In the genomic region with DNA sequence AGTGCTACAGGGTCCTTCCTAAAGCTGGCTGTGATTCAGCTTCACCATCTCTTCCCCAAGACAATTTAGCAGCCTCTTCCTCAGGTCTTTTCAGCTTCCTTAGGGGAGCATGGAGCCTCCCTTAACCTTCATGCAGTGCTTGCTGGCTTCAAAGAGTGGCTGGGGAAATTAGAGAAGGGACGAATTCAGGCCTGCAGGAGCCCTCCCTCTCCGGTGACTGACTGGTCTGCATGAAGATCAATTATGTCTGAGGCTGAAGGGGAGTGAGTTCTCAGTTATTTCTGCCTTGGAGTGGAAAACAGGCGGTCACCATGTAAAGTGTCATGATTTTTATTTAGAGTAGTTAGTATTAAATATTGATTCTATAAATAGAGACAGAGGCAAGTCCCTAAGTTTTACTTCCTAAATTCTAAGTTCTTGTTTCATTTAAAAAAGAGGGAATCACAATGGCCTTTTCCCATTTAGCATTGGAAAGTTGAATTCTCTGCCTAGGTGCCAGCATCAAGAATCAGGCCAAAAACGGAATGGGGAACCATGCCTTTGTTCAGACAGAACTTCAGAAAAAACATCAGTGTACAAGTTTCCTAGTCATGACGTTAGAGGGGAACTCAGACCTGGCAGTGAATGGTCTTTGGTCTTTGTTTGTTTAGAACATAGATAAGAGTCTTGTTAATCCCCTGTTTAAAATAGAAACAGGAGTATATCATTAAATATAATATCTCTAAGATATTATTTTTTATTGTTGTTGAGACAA, we compare ENCODE assay signal across 2 cellular contexts.
A peak's percentile ranks its signal among the peaks of the same experiment; 100 is the strongest.
TF ChIP-seq lines count a peak whose summit lies in the region.

No MANE protein-coding gene starts in this region.

TF ChIP-seq in GM12891, 5 proteins besides CTCF, POLR2A, EP300 and RAD21:
- no peak for TF ChIP-seq TAF1 (IDR thresholded peaks at IDR 0.05; ENCODE audit: low read depth, low read length)
- peak; percentile 60 for TF ChIP-seq SPI1 (IDR thresholded peaks at IDR 0.05; ENCODE audit: low read depth, low read length)

TF ChIP-seq in GM12878, 131 proteins besides CTCF, POLR2A, EP300 and RAD21:
- TF ChIP-seq JUNB (IDR thresholded peaks at IDR 0.05) (no peak), RUNX3 (IDR thresholded peaks at IDR 0.05; ENCODE audit: low read length) (0 out of 2 replicates have a peak, but pooled peaks have one; percentile 2), FOS (IDR thresholded peaks at IDR 0.05; ENCODE audit: borderline replicate concordance, extremely low read depth, insufficient read length) (no peak), NBN (IDR thresholded peaks at IDR 0.05) (no peak), NRF1 (conservative IDR thresholded peaks at IDR 0.05; ENCODE audit: low read depth, low read length) (no peak), SMAD5 (IDR thresholded peaks at IDR 0.05; ENCODE audit: low read depth) (no peak), EED (IDR thresholded peaks at IDR 0.05; ENCODE audit: low read depth) (peak; percentile 27; the same call in 1 of the 2 replicates), POLR2AphosphoS5 (IDR thresholded peaks at IDR 0.05; ENCODE audit: low read length) (peak; percentile 51; the same call in 1 of the 2 replicates), CREB1 (IDR thresholded peaks at IDR 0.05; ENCODE audit: low read depth) (peak; percentile 59), TARDBP (IDR thresholded peaks at IDR 0.05; ENCODE audit: borderline replicate concordance) (no peak), EGR1 (IDR thresholded peaks at IDR 0.05; ENCODE audit: borderline replicate concordance in 1 of 2, low read depth in 2 of 2, low read length in 2 of 2) (no peak), SUPT20H (IDR thresholded peaks at IDR 0.05; ENCODE audit: borderline replicate concordance, control insufficient read depth, low read depth, low read length) (no peak), IKZF1 (conservative IDR thresholded peaks at IDR 0.05) (0 out of 2 replicates have a peak, but pooled peaks have one; percentile 32), MTA2 (IDR thresholded peaks at IDR 0.05; ENCODE audit: low read depth) (peak; percentile 20; the same call in 1 of the 2 replicates), BRCA1 (IDR thresholded peaks at IDR 0.05; ENCODE audit: low read depth, low read length) (no peak), PML (IDR thresholded peaks at IDR 0.05; ENCODE audit: low read length) (peak; percentile 44; the same call in 1 of the 2 replicates), ZBED1 (IDR thresholded peaks at IDR 0.05; ENCODE audit: borderline replicate concordance) (peak; percentile 45; the same call in 1 of the 2 replicates), FOXM1 (IDR thresholded peaks at IDR 0.05; ENCODE audit: low read depth, low read length) (peak; percentile 54; the same call in 1 of the 2 replicates), SREBF2 (IDR thresholded peaks at IDR 0.05; ENCODE audit: low read length) (no peak), SIX5 (IDR thresholded peaks at IDR 0.05; ENCODE audit: low read depth, low read length, severe bottlenecking) (no peak), MEF2B (IDR thresholded peaks at IDR 0.05; ENCODE audit: partially characterized antibody, poor library complexity, severe bottlenecking) (no peak), CBX5 (IDR thresholded peaks at IDR 0.05; ENCODE audit: low read depth) (no peak), HCFC1 (IDR thresholded peaks at IDR 0.05; ENCODE audit: low read length) (no peak), SREBF1 (IDR thresholded peaks at IDR 0.05; ENCODE audit: low read length) (no peak), KLF5 (IDR thresholded peaks at IDR 0.05; ENCODE audit: partially characterized antibody) (no peak), SPI1 (IDR thresholded peaks at IDR 0.05; ENCODE audit: borderline replicate concordance, insufficient read depth, low read depth, low read length) (peak; percentile 58; the same call in 1 of the 2 replicates), ZNF24 (IDR thresholded peaks at IDR 0.05) (peak; percentile 6; the same call in 1 of the 2 replicates), MEF2A (IDR thresholded peaks at IDR 0.05; ENCODE audit: insufficient read depth, low read depth, low read length) (0 out of 2 replicates have a peak, but pooled peaks have one; percentile 25), CREM (IDR thresholded peaks at IDR 0.05; ENCODE audit: low read depth) (peak; percentile 53; the same call in 1 of the 2 replicates), ATF7 (IDR thresholded peaks at IDR 0.05; ENCODE audit: low read depth) (peak; percentile 55; the same call in 1 of the 2 replicates), IKZF2 (IDR thresholded peaks at IDR 0.05) (peak; percentile 24 to 30; a peak in 2 of 4 replicates), TCF3 (IDR thresholded peaks at IDR 0.05; ENCODE audit: borderline replicate concordance, insufficient read depth, low read depth, low read length) (no peak)
- TF ChIP-seq, protein P1, sequence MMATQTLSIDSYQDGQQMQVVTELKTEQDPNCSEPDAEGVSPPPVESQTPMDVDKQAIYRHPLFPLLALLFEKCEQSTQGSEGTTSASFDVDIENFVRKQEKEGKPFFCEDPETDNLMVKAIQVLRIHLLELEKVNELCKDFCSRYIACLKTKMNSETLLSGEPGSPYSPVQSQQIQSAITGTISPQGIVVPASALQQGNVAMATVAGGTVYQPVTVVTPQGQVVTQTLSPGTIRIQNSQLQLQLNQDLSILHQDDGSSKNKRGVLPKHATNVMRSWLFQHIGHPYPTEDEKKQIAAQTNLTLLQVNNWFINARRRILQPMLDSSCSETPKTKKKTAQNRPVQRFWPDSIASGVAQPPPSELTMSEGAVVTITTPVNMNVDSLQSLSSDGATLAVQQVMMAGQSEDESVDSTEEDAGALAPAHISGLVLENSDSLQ (IDR thresholded peaks at IDR 0.05) = peak; percentile 52; the same call in 1 of the 2 replicates
- TF ChIP-seq, protein P2, sequence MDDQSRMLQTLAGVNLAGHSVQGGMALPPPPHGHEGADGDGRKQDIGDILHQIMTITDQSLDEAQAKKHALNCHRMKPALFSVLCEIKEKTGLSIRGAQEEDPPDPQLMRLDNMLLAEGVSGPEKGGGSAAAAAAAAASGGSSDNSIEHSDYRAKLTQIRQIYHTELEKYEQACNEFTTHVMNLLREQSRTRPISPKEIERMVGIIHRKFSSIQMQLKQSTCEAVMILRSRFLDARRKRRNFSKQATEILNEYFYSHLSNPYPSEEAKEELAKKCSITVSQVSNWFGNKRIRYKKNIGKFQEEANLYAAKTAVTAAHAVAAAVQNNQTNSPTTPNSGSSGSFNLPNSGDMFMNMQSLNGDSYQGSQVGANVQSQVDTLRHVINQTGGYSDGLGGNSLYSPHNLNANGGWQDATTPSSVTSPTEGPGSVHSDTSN (IDR thresholded peaks at IDR 0.05; ENCODE audit: insufficient replicate concordance, low read depth, low read length) = peak; percentile 51
- TF ChIP-seq, protein P3, sequence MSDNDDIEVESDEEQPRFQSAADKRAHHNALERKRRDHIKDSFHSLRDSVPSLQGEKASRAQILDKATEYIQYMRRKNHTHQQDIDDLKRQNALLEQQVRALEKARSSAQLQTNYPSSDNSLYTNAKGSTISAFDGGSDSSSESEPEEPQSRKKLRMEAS (IDR thresholded peaks at IDR 0.05; ENCODE audit: low read depth, low read length) = no peak
- TF ChIP-seq, protein P4, sequence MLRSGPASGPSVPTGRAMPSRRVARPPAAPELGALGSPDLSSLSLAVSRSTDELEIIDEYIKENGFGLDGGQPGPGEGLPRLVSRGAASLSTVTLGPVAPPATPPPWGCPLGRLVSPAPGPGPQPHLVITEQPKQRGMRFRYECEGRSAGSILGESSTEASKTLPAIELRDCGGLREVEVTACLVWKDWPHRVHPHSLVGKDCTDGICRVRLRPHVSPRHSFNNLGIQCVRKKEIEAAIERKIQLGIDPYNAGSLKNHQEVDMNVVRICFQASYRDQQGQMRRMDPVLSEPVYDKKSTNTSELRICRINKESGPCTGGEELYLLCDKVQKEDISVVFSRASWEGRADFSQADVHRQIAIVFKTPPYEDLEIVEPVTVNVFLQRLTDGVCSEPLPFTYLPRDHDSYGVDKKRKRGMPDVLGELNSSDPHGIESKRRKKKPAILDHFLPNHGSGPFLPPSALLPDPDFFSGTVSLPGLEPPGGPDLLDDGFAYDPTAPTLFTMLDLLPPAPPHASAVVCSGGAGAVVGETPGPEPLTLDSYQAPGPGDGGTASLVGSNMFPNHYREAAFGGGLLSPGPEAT (IDR thresholded peaks at IDR 0.05; ENCODE audit: low read depth) = peak; percentile 60; the same call in 1 of the 2 replicates
- TF ChIP-seq, protein P5, sequence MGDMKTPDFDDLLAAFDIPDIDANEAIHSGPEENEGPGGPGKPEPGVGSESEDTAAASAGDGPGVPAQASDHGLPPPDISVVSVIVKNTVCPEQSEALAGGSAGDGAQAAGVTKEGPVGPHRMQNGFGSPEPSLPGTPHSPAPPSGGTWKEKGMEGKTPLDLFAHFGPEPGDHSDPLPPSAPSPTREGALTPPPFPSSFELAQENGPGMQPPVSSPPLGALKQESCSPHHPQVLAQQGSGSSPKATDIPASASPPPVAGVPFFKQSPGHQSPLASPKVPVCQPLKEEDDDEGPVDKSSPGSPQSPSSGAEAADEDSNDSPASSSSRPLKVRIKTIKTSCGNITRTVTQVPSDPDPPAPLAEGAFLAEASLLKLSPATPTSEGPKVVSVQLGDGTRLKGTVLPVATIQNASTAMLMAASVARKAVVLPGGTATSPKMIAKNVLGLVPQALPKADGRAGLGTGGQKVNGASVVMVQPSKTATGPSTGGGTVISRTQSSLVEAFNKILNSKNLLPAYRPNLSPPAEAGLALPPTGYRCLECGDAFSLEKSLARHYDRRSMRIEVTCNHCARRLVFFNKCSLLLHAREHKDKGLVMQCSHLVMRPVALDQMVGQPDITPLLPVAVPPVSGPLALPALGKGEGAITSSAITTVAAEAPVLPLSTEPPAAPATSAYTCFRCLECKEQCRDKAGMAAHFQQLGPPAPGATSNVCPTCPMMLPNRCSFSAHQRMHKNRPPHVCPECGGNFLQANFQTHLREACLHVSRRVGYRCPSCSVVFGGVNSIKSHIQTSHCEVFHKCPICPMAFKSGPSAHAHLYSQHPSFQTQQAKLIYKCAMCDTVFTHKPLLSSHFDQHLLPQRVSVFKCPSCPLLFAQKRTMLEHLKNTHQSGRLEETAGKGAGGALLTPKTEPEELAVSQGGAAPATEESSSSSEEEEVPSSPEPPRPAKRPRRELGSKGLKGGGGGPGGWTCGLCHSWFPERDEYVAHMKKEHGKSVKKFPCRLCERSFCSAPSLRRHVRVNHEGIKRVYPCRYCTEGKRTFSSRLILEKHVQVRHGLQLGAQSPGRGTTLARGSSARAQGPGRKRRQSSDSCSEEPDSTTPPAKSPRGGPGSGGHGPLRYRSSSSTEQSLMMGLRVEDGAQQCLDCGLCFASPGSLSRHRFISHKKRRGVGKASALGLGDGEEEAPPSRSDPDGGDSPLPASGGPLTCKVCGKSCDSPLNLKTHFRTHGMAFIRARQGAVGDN (IDR thresholded peaks at IDR 0.05) = peak; percentile 41; the same call in 1 of the 2 replicates
- TF ChIP-seq, protein P6, sequence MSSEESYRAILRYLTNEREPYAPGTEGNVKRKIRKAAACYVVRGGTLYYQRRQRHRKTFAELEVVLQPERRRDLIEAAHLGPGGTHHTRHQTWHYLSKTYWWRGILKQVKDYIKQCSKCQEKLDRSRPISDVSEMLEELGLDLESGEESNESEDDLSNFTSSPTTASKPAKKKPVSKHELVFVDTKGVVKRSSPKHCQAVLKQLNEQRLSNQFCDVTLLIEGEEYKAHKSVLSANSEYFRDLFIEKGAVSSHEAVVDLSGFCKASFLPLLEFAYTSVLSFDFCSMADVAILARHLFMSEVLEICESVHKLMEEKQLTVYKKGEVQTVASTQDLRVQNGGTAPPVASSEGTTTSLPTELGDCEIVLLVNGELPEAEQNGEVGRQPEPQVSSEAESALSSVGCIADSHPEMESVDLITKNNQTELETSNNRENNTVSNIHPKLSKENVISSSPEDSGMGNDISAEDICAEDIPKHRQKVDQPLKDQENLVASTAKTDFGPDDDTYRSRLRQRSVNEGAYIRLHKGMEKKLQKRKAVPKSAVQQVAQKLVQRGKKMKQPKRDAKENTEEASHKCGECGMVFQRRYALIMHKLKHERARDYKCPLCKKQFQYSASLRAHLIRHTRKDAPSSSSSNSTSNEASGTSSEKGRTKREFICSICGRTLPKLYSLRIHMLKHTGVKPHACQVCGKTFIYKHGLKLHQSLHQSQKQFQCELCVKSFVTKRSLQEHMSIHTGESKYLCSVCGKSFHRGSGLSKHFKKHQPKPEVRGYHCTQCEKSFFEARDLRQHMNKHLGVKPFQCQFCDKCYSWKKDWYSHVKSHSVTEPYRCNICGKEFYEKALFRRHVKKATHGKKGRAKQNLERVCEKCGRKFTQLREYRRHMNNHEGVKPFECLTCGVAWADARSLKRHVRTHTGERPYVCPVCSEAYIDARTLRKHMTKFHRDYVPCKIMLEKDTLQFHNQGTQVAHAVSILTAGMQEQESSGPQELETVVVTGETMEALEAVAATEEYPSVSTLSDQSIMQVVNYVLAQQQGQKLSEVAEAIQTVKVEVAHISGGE (CRISPR knock-in tag; IDR thresholded peaks at IDR 0.05) = no peak
